ENCODE assay signal across 8 cellular contexts in genomic region chr2:218291934-218292699, GRCh38. TPM values are rescaled to one million over a fixed set of nuclear protein-coding genes. Genes with fewer than 3 reads are reported as not detected.
DNase-seq lines count a peak whose midpoint lies in the region; ATAC-seq, FAIRE-seq and TF ChIP-seq lines count a peak whose summit lies in the region.

TSS of gene TMBIM1 (minus strand) at chr2:218292503. CDS start at chr2:218282141, 10,362 bp downstream.

- H4K20me1 ChIP-seq in PC-3 (ENCODE audit: low read length), result no peaks in the 10 kb centered on the region
- no peaks in the 10 kb centered on the region for H4K20me1 ChIP-seq in neural cell (ENCODE audit: insufficient read depth)

- H3K36me3 ChIP-seq in PC-3 (ENCODE audit: low read depth, low read length) (no peaks in the 10 kb centered on the region), neural cell (ENCODE audit: insufficient read depth, low read length) (no peaks in the 10 kb centered on the region), stomach smooth muscle (ENCODE audit: control insufficient read depth in 2 of 2, insufficient read depth in 2 of 2, low read length in 2 of 2) (no peaks in the 10 kb centered on the region)

- H3K9ac ChIP-seq in PC-3 (ENCODE audit: low read length), result peak within 1 kb of the TSS; percentile 83
- no peak within 1 kb of the TSS for H3K9ac ChIP-seq in neural cell (ENCODE audit: low read length)
- H3K9ac ChIP-seq in stomach smooth muscle (ENCODE audit: low read length in 2 of 2), result peak within 1 kb of the TSS; percentile 89 to 92

- peak within 1 kb of the TSS; percentile 87 for H3K4me3 Mint-ChIP-seq in activated T-helper 2 cell treated with anti-CD3 and anti-CD28 coated beads, Interferon-gamma antibody, Interleukin-2, Interleukin-4, amounts not matched to agents 10 μg/mL and 5 μg/mL and 100 μg/mL, durations not matched to agents 14 hours and 24 hours and 36 hours (ENCODE audit: low read depth)

- peak within 1 kb of the TSS; percentile 98 for H3K4me2 ChIP-seq in A549
- H3K4me2 ChIP-seq in PC-3 (ENCODE audit: low read length), result peak within 1 kb of the TSS; percentile 77
- no peak within 1 kb of the TSS for H3K4me2 ChIP-seq in neural cell (ENCODE audit: low read length)

- ATAC-seq in A549 (peak; percentile 93 to 95), GM18520 (IDR thresholded peaks at IDR 0.05; ENCODE audit: unreplicated experiment) (peak; percentile 59), HG03045 (IDR thresholded peaks at IDR 0.05; ENCODE audit: unreplicated experiment) (peak; percentile 82), PC-3 (peak; percentile 81)

- H3K4me3 ChIP-seq in A549, result peak within 1 kb of the TSS; percentile 91
- H3K4me3 ChIP-seq in PC-3 (ENCODE audit: low read length), result peak within 1 kb of the TSS; percentile 68
- H3K4me3 ChIP-seq in fibroblast of pulmonary artery (replicated peaks; ENCODE audit: low read depth, low read length), result peak within 1 kb of the TSS; percentile 89
- H3K4me3 ChIP-seq in neural cell (ENCODE audit: low read length), result no peak within 1 kb of the TSS
- H3K4me3 ChIP-seq in stomach smooth muscle (ENCODE audit: low read length in 2 of 2), result peak within 1 kb of the TSS; percentile 74 to 90

- BruUV-seq in PC-3 (replicated peaks; lab: Mats Ljungman, UMichigan), result TSS peak; percentile 36

- peak; percentile 95 for TF ChIP-seq CTCF in A549 (IDR thresholded peaks at IDR 0.05)
- TF ChIP-seq CTCF in PC-3 (conservative IDR thresholded peaks at IDR 0.05; ENCODE audit: low read depth, low read length), result peak; percentile 52; the same call in 1 of the 2 replicates
- TF ChIP-seq CTCF in fibroblast of pulmonary artery (IDR thresholded peaks at IDR 0.05; ENCODE audit: low read length, missing control alignments), result peak; percentile 38
- TF ChIP-seq CTCF in neural cell (IDR thresholded peaks at IDR 0.05; ENCODE audit: poor library complexity, severe bottlenecking), result peak; percentile 46

- POLR2A ChIA-PET in A549 (lab: Yijun Ruan, JAX), result no interaction called here
- POLR2A ChIA-PET in PC-3 (lab: Charles Lee; ENCODE audit: unreplicated experiment), result no interaction called here

- H3K9me3 ChIP-seq in A549 (no peaks in the 10 kb centered on the region), PC-3 (ENCODE audit: low read length) (no peaks in the 10 kb centered on the region), neural cell (ENCODE audit: low read length) (no peaks in the 10 kb centered on the region), stomach smooth muscle (ENCODE audit: control insufficient read depth in 2 of 2, low read length in 2 of 2) (no peaks in the 10 kb centered on the region)

- H3F3A ChIP-seq in PC-3 (ENCODE audit: low read length, unreplicated experiment) (no peaks in the 10 kb centered on the region), neural cell (ENCODE audit: insufficient read depth, low read length, poor library complexity, severe bottlenecking) (no peaks in the 10 kb centered on the region)

- H3K27ac ChIP-seq in A549 (peak within 1 kb of the TSS; percentile 92 to 97), PC-3 (ENCODE audit: low read length) (0 out of 2 replicates have a peak within 1 kb of the TSS, but pooled peaks have one; percentile 22), neural cell (ENCODE audit: low read length) (no peak within 1 kb of the TSS), stomach smooth muscle (ENCODE audit: low read length) (peak within 1 kb of the TSS; percentile 92)

- DNase-seq in A549 (ENCODE audit: low read depth in 1 of 2, low spot score in 1 of 2) (peak; percentile 69 to 84), PC-3 (peak; percentile 50), fibroblast of pulmonary artery (ENCODE audit: low read depth) (peak; percentile 75)
- peak; percentile 76 for DNase-seq in activated T-helper 2 cell treated with anti-CD3 and anti-CD28 coated beads, Interferon-gamma antibody, Interleukin-2, Interleukin-4, amounts not matched to agents 10 μg/mL and 5 μg/mL and 100 μg/mL, durations not matched to agents 14 hours and 24 hours and 36 hours (ENCODE audit: low spot score)

- peaks cover 52% of the 10 kb centered on the region for H3K4me1 Mint-ChIP-seq in activated T-helper 2 cell treated with anti-CD3 and anti-CD28 coated beads, Interferon-gamma antibody, Interleukin-2, Interleukin-4, amounts not matched to agents 10 μg/mL and 5 μg/mL and 100 μg/mL, durations not matched to agents 14 hours and 24 hours and 36 hours (ENCODE audit: low read depth)

- peak; percentile 9 to 65; a peak in 4 of 5 replicates for TF ChIP-seq RAD21 in A549 (conservative IDR thresholded peaks at IDR 0.05 in 1 of 2, IDR thresholded peaks at IDR 0.05 in 1 of 2)
- no peak for TF ChIP-seq RAD21 in neural cell (conservative IDR thresholded peaks at IDR 0.05)

- no peaks in the 10 kb centered on the region for H3K9me2 ChIP-seq in PC-3 (replicated peaks; ENCODE audit: low read length)
- H3K9me2 ChIP-seq in neural cell (ENCODE audit: insufficient read depth, low read length), result no peaks in the 10 kb centered on the region

- H3K27me3 Mint-ChIP-seq in activated T-helper 2 cell treated with anti-CD3 and anti-CD28 coated beads, Interferon-gamma antibody, Interleukin-2, Interleukin-4, amounts not matched to agents 10 μg/mL and 5 μg/mL and 100 μg/mL, durations not matched to agents 14 hours and 24 hours and 36 hours (ENCODE audit: low read depth), result no peaks in the 10 kb centered on the region

- 5% methylated on average over 15 of the region's 62 CpGs for WGBS in A549 (ENCODE audit: missing lambda C conversion rate)

- no peak for FAIRE-seq in A549 (lab: Jason Lieb, UNC)

- H2AFZ ChIP-seq in PC-3 (ENCODE audit: low read length) (peak within 1 kb of the TSS; percentile 29; the same call in 1 of the 2 replicates), neural cell (ENCODE audit: low read depth, low read length) (no peak within 1 kb of the TSS)

- intact Hi-C loops in PC-3 (cut with micrococcal nuclease), result no loop called here
- intact Hi-C loops in activated T-helper 2 cell treated with anti-CD3 and anti-CD28 coated beads, Interferon-gamma antibody, Interleukin-2, Interleukin-4, amounts not matched to agents 10 μg/mL and 5 μg/mL and 100 μg/mL, durations not matched to agents 14 hours and 24 hours and 36 hours (cut with micrococcal nuclease), result loop anchor here (5.0 kb wide), 1 partner anchor 75 kb away; no protein-coding TSS in a partner anchor

- H3K4me1 ChIP-seq in A549, result peaks cover 40% of the 10 kb centered on the region
- peaks cover 53% of the 10 kb centered on the region for H3K4me1 ChIP-seq in PC-3 (ENCODE audit: insufficient read depth, low read length)
- peaks cover 29% of the 10 kb centered on the region for H3K4me1 ChIP-seq in stomach smooth muscle (ENCODE audit: control insufficient read depth, insufficient read depth, low read length)

- peaks cover 36% of the 10 kb centered on the region for H3K79me2 ChIP-seq in PC-3 (ENCODE audit: low read length)
- no peaks in the 10 kb centered on the region for H3K79me2 ChIP-seq in neural cell (replicated peaks; ENCODE audit: insufficient read depth, low read length)

- H3K27me3 ChIP-seq in PC-3 (ENCODE audit: low read length), result no peaks in the 10 kb centered on the region
- H3K27me3 ChIP-seq in neural cell (ENCODE audit: insufficient read depth, low read depth, low read length), result peaks cover 4% of the 10 kb centered on the region
- no peaks in the 10 kb centered on the region for H3K27me3 ChIP-seq in stomach smooth muscle (ENCODE audit: control insufficient read depth in 1 of 2, insufficient read depth in 2 of 2, low read length in 2 of 2)

- peak; percentile 56 for TF ChIP-seq POLR2A in A549 (IDR thresholded peaks at IDR 0.05; ENCODE audit: low read length)

- CTCF ChIA-PET in A549 (lab: Yijun Ruan, JAX) (interaction anchor here (0.6 to 4.2 kb wide), 27 partner anchors 10 to 978 kb away, joined by 3 to 40 read pairs (median 3); partner anchors contain the start of genes AAMP, CATIP, PNKD and RNF25), PC-3 (lab: Charles Lee) (no interaction called here)

- TF ChIP-seq EP300 in A549 (IDR thresholded peaks at IDR 0.05) (no peak), neural cell (conservative IDR thresholded peaks at IDR 0.05; ENCODE audit: poor library complexity, severe bottlenecking) (no peak)

- H3K27ac Mint-ChIP-seq in activated T-helper 2 cell treated with anti-CD3 and anti-CD28 coated beads, Interferon-gamma antibody, Interleukin-2, Interleukin-4, amounts not matched to agents 10 μg/mL and 5 μg/mL and 100 μg/mL, durations not matched to agents 14 hours and 24 hours and 36 hours, result peak within 1 kb of the TSS; percentile 93

- H3K36me3 Mint-ChIP-seq in activated T-helper 2 cell treated with anti-CD3 and anti-CD28 coated beads, Interferon-gamma antibody, Interleukin-2, Interleukin-4, amounts not matched to agents 10 μg/mL and 5 μg/mL and 100 μg/mL, durations not matched to agents 14 hours and 24 hours and 36 hours (ENCODE audit: low read depth), result peaks cover 20% of the 10 kb centered on the region

- H3K9me3 Mint-ChIP-seq in activated T-helper 2 cell treated with anti-CD3 and anti-CD28 coated beads, Interferon-gamma antibody, Interleukin-2, Interleukin-4, amounts not matched to agents 10 μg/mL and 5 μg/mL and 100 μg/mL, durations not matched to agents 14 hours and 24 hours and 36 hours, result no peaks in the 10 kb centered on the region

TF ChIP-seq in A549, 52 proteins besides CTCF, POLR2A, EP300 and RAD21 (continues in another document):
- TF ChIP-seq GATA3 (IDR thresholded peaks at IDR 0.05; ENCODE audit: borderline replicate concordance), result no peak

RNA-seq across cellular contexts. Expression of gene TMBIM1, which starts in this region (rescaled TPM):
- polyA plus RNA-seq in A549 (2011; rRNA removed) (61.4 and 91.5 TPM in 2 replicates), A549 (2017; fragmentation: RNase III; extraction: RNeasy Plus Mini Kit Qiagen cat#74134 plus additional on column Dnase treatment) (66.6 to 72.1 TPM (median 70.4 TPM) in 3 replicates), neural cell (not detected in 2 replicates)
- polyA plus RNA-seq in A549 (2012; cell fraction: cytosol; rRNA removed), result 53.4 and 80.7 TPM in 2 replicates
- 65.6 and 87.6 TPM in 2 replicates for polyA plus RNA-seq in A549 (2012; cell fraction: nucleus; rRNA removed)
- polyA minus RNA-seq in A549 (2011; rRNA and poly(A)+ RNA removed), result 66.4 and 78.9 TPM in 2 replicates
- total RNA-seq in PC-3 (2014; rRNA removed), result 42.8 and 45.0 TPM in 2 replicates
- 69.6 and 73.7 TPM in 2 replicates for total RNA-seq in activated T-helper 2 cell treated with anti-CD3 and anti-CD28 coated beads, Interferon-gamma antibody, Interleukin-2, Interleukin-4, amounts not matched to agents 10 μg/mL and 5 μg/mL and 100 μg/mL, durations not matched to agents 14 hours and 24 hours and 36 hours
- not detected in 2 replicates for polyA minus RNA-seq in neural cell

Comparison
In these comparisons a context has a peak if more than half of its experiments do, and no peak if none do; other contexts are left out.
1. RNA of gene TMBIM1 (polyA plus RNA-seq): 53.4 to 91.5 TPM in A549; not detected in neural cell; every median in the first group is over 10 times any median in the second.
2. CTCF ChIP-seq: peak in every context shown above with its lines; median percentile 95 in A549; 52 in PC-3; 46 in neural cell; 38 in fibroblast of pulmonary artery.
3. Peak in every context shown above with its lines, with median percentiles within 50 percentile points of each other: ATAC-seq and DNase-seq.